In genomic region chr6:29925341-29926080, GRCh38 we compare ENCODE assay signal across 10 cellular contexts. TPM values are rescaled to one million over a fixed set of nuclear protein-coding genes. Genes with fewer than 3 reads are reported as not detected.
A peak's percentile ranks its signal among the peaks of the same experiment; 100 is the strongest.
DNase-seq lines count a peak whose midpoint lies in the region; FAIRE-seq and TF ChIP-seq lines count a peak whose summit lies in the region.
"Had no signal": no experiment of that assay in that cellular context is flagged by ENCODE, and none has a peak within 500 bp of the region (broad histone marks: within the 10 kb centered on the region; RNA-seq: fewer than 3 reads in every experiment).

No MANE protein-coding gene starts in this region.

- WGBS in thyroid gland, 2 donors = 59 to 68% methylated on average over 10 to 17 of the region's 17 CpGs

- no peaks in the 10 kb centered on the region for H3K27me3 ChIP-seq in rectal smooth muscle tissue (ENCODE audit: control insufficient read depth, insufficient read depth, low read length)
- H3K27me3 ChIP-seq in thyroid gland = no peaks in the 10 kb centered on the region
- H3K27me3 ChIP-seq: upper lobe of left lung had no signal

- peak overlapping the region; percentile 98 for H3K27ac Mint-ChIP-seq in T-helper 1 cell treated with Interleukin-12 subunit alpha and Interleukin-12 subunit beta and Interleukin-4 antibody, amounts not matched to agents 30 μg/mL and 1 μg/mL, for 36 hours

- TF ChIP-seq CTCF in RWPE1 (conservative IDR thresholded peaks at IDR 0.05; ENCODE audit: low read depth) (no peak), epithelial cell of proximal tubule (conservative IDR thresholded peaks at IDR 0.05; ENCODE audit: low read depth, low read length) (no peak), thyroid gland (IDR thresholded peaks at IDR 0.05) (no peak), D721Med (IDR thresholded peaks at IDR 0.05; ENCODE audit: insufficient read depth, missing control alignments) (no peak)

- H3K9me3 Mint-ChIP-seq in T-helper 1 cell treated with Interleukin-12 subunit alpha and Interleukin-12 subunit beta and Interleukin-4 antibody, amounts not matched to agents 30 μg/mL and 1 μg/mL, for 36 hours = no peaks in the 10 kb centered on the region

- FAIRE-seq in HTR-8/SVneo (lab: Jason Lieb, UNC) (no peak), D721Med (lab: Jason Lieb, UNC) (no peak)

- intact Hi-C loops in thyroid gland (cut with DNase I) = no loop called here

- TF ChIP-seq POLR2A in thyroid gland (IDR thresholded peaks at IDR 0.05) = no peak

- H3K36me3 Mint-ChIP-seq in T-helper 1 cell treated with Interleukin-12 subunit alpha and Interleukin-12 subunit beta and Interleukin-4 antibody, amounts not matched to agents 30 μg/mL and 1 μg/mL, for 36 hours (ENCODE audit: low read depth) = peaks cover 17% of the 10 kb centered on the region

- H3K4me1 ChIP-seq in rectal smooth muscle tissue (ENCODE audit: control insufficient read depth, insufficient read depth, low read length) (peaks cover 3% of the 10 kb centered on the region), thyroid gland (peaks cover 0 to 4% of the 10 kb centered on the region in 2 donors)

- DNase-seq in T-helper 1 cell (no peak), RWPE1 (ENCODE audit: low spot score) (peak; percentile 28), epithelial cell of proximal tubule (ENCODE audit: low read depth) (no peak), thyroid gland (no peak), HTR-8/SVneo (ENCODE audit: insufficient read length, low spot score) (no peak), D721Med (ENCODE audit: insufficient read length, low spot score) (no peak)
- DNase-seq: upper lobe of left lung had no signal

- H3K27ac ChIP-seq in RWPE1 (no peak overlapping the region), rectal smooth muscle tissue (ENCODE audit: low read depth, low read length) (peak overlapping the region; percentile 89), thyroid gland (peak overlapping the region in 1 of 3 donors; percentile 92)
- H3K27ac ChIP-seq: 22Rv1 had no signal

- no peaks in the 10 kb centered on the region for H3K36me3 ChIP-seq in rectal smooth muscle tissue (ENCODE audit: control insufficient read depth, insufficient read depth, low read length)
- H3K36me3 ChIP-seq in thyroid gland = no peaks in the 10 kb centered on the region
- H3K36me3 ChIP-seq: upper lobe of left lung had no signal

- peak overlapping the region; percentile 64 for H3K4me3 ChIP-seq in epithelial cell of proximal tubule (ENCODE audit: low read depth, low read length)
- peak overlapping the region; percentile 77 for H3K4me3 ChIP-seq in rectal smooth muscle tissue (ENCODE audit: low read length)
- no peak overlapping the region for H3K4me3 ChIP-seq in thyroid gland (replicated peaks in 1 of 3)

- no peak overlapping the region for H3K9ac ChIP-seq in rectal smooth muscle tissue (ENCODE audit: low read length)

- H3K27me3 Mint-ChIP-seq in T-helper 1 cell treated with Interleukin-12 subunit alpha and Interleukin-12 subunit beta and Interleukin-4 antibody, amounts not matched to agents 30 μg/mL and 1 μg/mL, for 36 hours (ENCODE audit: low read depth) = peaks cover 11% of the 10 kb centered on the region

- CTCF ChIA-PET in RWPE1 (lab: Yijun Ruan, JAX) = no interaction called here

- H3K4me1 Mint-ChIP-seq in T-helper 1 cell treated with Interleukin-12 subunit alpha and Interleukin-12 subunit beta and Interleukin-4 antibody, amounts not matched to agents 30 μg/mL and 1 μg/mL, for 36 hours (ENCODE audit: low read depth) = peaks cover 29% of the 10 kb centered on the region

- peak overlapping the region; percentile 92 for H3K4me3 Mint-ChIP-seq in T-helper 1 cell treated with Interleukin-12 subunit alpha and Interleukin-12 subunit beta and Interleukin-4 antibody, amounts not matched to agents 30 μg/mL and 1 μg/mL, for 36 hours

- H3K9me3 ChIP-seq in thyroid gland = no peaks in the 10 kb centered on the region
- H3K9me3 ChIP-seq: upper lobe of left lung had no signal

- POLR2A ChIA-PET in RWPE1 (lab: Yijun Ruan, JAX; ENCODE audit: low non-redundant PET) = no interaction called here

RNA-seq across cellular contexts. Expression of gene HLA-A, which starts 16.8 kb away (rescaled TPM):
- total RNA-seq in epithelial cell of proximal tubule (132 and 479 TPM in 2 replicates), thyroid gland (100 to 1,000 TPM; 398 to 842 (median 578) TPM)

Comparison
In these comparisons a context has a peak if more than half of its experiments do, and no peak if none do; other contexts are left out.
1. H3K4me3 ChIP-seq: peak in epithelial cell of proximal tubule (single experiment) and rectal smooth muscle tissue (single experiment); none in thyroid gland (0 of 3).